In the genomic region with DNA sequence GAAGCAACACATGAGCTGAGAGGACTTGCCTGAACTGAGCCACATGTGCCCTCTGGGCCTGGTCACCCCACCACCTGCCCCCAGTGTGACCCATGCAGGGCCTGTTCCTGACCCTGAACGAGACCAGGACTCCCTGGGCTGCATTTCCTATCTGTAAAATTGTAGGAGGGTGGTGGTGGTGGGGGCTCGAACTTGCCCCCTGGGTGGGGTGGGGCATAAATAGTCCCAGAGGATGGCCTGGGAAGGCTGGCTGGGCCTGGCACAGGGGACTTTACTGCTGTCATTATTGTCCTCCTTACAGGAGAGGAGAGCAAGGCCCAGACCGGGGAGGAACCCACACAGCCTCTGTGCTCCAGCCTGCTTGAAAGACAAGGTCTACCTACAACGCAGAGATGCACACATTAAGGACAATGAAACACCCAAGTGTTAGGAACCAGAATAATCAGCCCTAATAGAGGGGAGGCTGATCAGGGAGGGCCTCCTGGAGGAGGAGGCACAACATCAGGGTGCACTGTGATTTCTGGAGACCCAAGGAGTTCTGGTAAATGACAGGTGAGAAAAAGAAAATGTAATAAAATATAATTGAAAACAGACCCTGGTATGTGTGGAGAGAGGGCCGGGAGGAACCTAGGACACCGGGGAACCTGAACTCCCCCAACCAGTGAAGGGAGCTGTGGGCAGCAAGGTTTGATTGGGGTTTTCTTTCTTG, we compare ENCODE assay signal across 10 cellular contexts. TPM values are rescaled to one million over a fixed set of nuclear protein-coding genes. Genes with fewer than 3 reads are reported as not detected.
DNase-seq lines count a peak whose midpoint lies in the region; ATAC-seq and TF ChIP-seq lines count a peak whose summit lies in the region.
"Had no signal": no experiment of that assay in that cellular context is flagged by ENCODE, and none has a peak within 500 bp of the region (broad histone marks: within the 10 kb centered on the region; RNA-seq: fewer than 3 reads in every experiment).

No MANE protein-coding gene starts in this region.

- no peak overlapping the region for H3K9ac ChIP-seq in mammary epithelial cell (ENCODE audit: insufficient read depth, low read length)

- H3K9me3 ChIP-seq in cardiac muscle cell (ENCODE audit: low read depth): no peaks in the 10 kb centered on the region
- H3K9me3 ChIP-seq in mammary epithelial cell (replicated peaks; ENCODE audit: insufficient read depth, low read length): no peaks in the 10 kb centered on the region
- H3K9me3 ChIP-seq: testis had no signal

- peak overlapping the region; percentile 39 for H3K27ac Mint-ChIP-seq in mesothelial cell of epicardium

- intact Hi-C loops in left ventricle myocardium superior (cut with micrococcal nuclease): no loop called here
- intact Hi-C loops in mammary epithelial cell (cut with micrococcal nuclease): no loop called here

- H3K27me3 Mint-ChIP-seq in mesothelial cell of epicardium (ENCODE audit: low read depth): peaks cover 22% of the 10 kb centered on the region

- peaks cover 6% of the 10 kb centered on the region for H3K4me1 Mint-ChIP-seq in mesothelial cell of epicardium

- H3K4me1 ChIP-seq in cardiac muscle cell (ENCODE audit: low read depth) (peaks cover 4% of the 10 kb centered on the region), mammary epithelial cell (ENCODE audit: insufficient read depth, low read length) (peaks cover 2% of the 10 kb centered on the region), urinary bladder (ENCODE audit: insufficient read depth) (no peaks in the 10 kb centered on the region), foreskin keratinocyte (peaks cover 11% of the 10 kb centered on the region)

- no peaks in the 10 kb centered on the region for H3K36me3 ChIP-seq in cardiac muscle cell
- no peaks in the 10 kb centered on the region for H3K36me3 ChIP-seq in mammary epithelial cell (ENCODE audit: insufficient read depth, low read length)
- H3K36me3 ChIP-seq in urinary bladder (ENCODE audit: insufficient read depth): no peaks in the 10 kb centered on the region

- H3K36me3 Mint-ChIP-seq in mesothelial cell of epicardium: no peaks in the 10 kb centered on the region

- BruUV-seq in mammary epithelial cell (replicated peaks; lab: Mats Ljungman, UMichigan): no TSS peak

- H3K4me3 Mint-ChIP-seq in mesothelial cell of epicardium: peak overlapping the region; percentile 75

- TF ChIP-seq CTCF in cardiac muscle cell (IDR thresholded peaks at IDR 0.05; ENCODE audit: low read depth, low read length) (no peak), mammary epithelial cell (conservative IDR thresholded peaks at IDR 0.05 in 1 of 2, IDR thresholded peaks at IDR 0.05 in 1 of 2; ENCODE audit: extremely low read depth in 1 of 2, insufficient read depth in 1 of 2, low read depth in 1 of 2, low read length in 2 of 2) (no peak), mesothelial cell of epicardium (IDR thresholded peaks at IDR 0.05; ENCODE audit: unreplicated experiment) (no peak), foreskin keratinocyte (conservative IDR thresholded peaks at IDR 0.05) (no peak)

- no peaks in the 10 kb centered on the region for H3K79me2 ChIP-seq in mammary epithelial cell (ENCODE audit: insufficient read depth, low read length)

- DNase-seq in cardiac muscle cell (ENCODE audit: low read depth in 1 of 2, low spot score in 1 of 2): no peak
- DNase-seq in left ventricle myocardium superior: no peak
- no peak for DNase-seq in mammary epithelial cell
- DNase-seq in mesothelial cell of epicardium (ENCODE audit: low spot score in 2 of 2, unreplicated experiment in 2 of 2): no peak
- no peak for DNase-seq in foreskin keratinocyte
- DNase-seq: small intestine, testis had no signal

- peak overlapping the region; percentile 17 for H2AFZ ChIP-seq in mammary epithelial cell (ENCODE audit: low read depth, low read length)

- peaks cover 34% of the 10 kb centered on the region for H3K27me3 ChIP-seq in cardiac muscle cell
- peaks cover 2% of the 10 kb centered on the region for H3K27me3 ChIP-seq in mammary epithelial cell (ENCODE audit: insufficient read depth, low read length)
- peaks cover 14% of the 10 kb centered on the region for H3K27me3 ChIP-seq in foreskin keratinocyte
- H3K27me3 ChIP-seq: testis had no signal

- H3K9me3 Mint-ChIP-seq in mesothelial cell of epicardium: no peaks in the 10 kb centered on the region

- H4K20me1 ChIP-seq in mammary epithelial cell (ENCODE audit: insufficient read depth, low read length): no peaks in the 10 kb centered on the region

- CTCF ChIA-PET in mammary epithelial cell (lab: Charles Lee; ENCODE audit: low non-redundant PET): no interaction called here

- no peak overlapping the region for H3K27ac ChIP-seq in cardiac muscle cell
- no peak overlapping the region for H3K27ac ChIP-seq in mammary epithelial cell (ENCODE audit: insufficient read depth, low read depth, low read length)
- no peak overlapping the region for H3K27ac ChIP-seq in urinary bladder (ENCODE audit: low read depth)
- no peak overlapping the region for H3K27ac ChIP-seq in foreskin keratinocyte
- H3K27ac ChIP-seq: testis had no signal

- peak overlapping the region; percentile 46 for H3K4me2 ChIP-seq in mammary epithelial cell (ENCODE audit: insufficient read depth, low read depth, low read length)

- H3K4me3 ChIP-seq in cardiac muscle cell (peak overlapping the region; percentile 39), mammary epithelial cell (replicated peaks in 1 of 3; ENCODE audit: insufficient read depth in 1 of 3, low read depth in 2 of 3, low read length in 3 of 3) (no peak overlapping the region), urinary bladder (ENCODE audit: low read depth, low read length) (peak overlapping the region; percentile 34)

- in situ Hi-C loops in mammary epithelial cell (cut with MboI; ENCODE audit: low sequenced_read_pairs in 2 of 2): no loop called here

- ATAC-seq in left ventricle myocardium superior: no peak
- no peak for ATAC-seq in activated CD4-positive, CD25-positive, alpha-beta regulatory T cell treated with anti-CD3 and anti-CD28 coated beads, Interleukin-2, amount 50 U/mL, for 24 hours
- no peak for ATAC-seq in foreskin keratinocyte
- no peak for ATAC-seq in HG03571 (IDR thresholded peaks at IDR 0.05; ENCODE audit: unreplicated experiment)

- dilution Hi-C loops in mammary epithelial cell (cut with HindIII; ENCODE audit: low sequenced_read_pairs): loop anchor here (5.0 kb wide), 1 partner anchor 73 kb away; no protein-coding TSS in a partner anchor

- 62% methylated on average over 5 of the region's 6 CpGs for WGBS in mammary epithelial cell (ENCODE audit: low coverage, missing lambda C conversion rate)
- 58% methylated on average over 6 of the region's 6 CpGs for WGBS in urinary bladder

RNA-seq across cellular contexts. Expression of gene AIFM3, which starts 2.8 kb away (rescaled TPM):
- 2.0 and 4.8 TPM in 2 replicates for total RNA-seq in cardiac muscle cell
- polyA plus RNA-seq in cardiac muscle cell: 0.67 and 0.87 TPM in 2 replicates
- 0.52 TPM for total RNA-seq in left ventricle myocardium superior
- 1 to 10 TPM in 1 of 2 donors, under 1 TPM in 1; 0.24 to 5.0 TPM for total RNA-seq in mammary epithelial cell
- polyA plus RNA-seq in mammary epithelial cell: 0.24 TPM
- not detected for polyA minus RNA-seq in mammary epithelial cell
- 2.4 to 3.2 TPM (median 2.5 TPM) in 3 replicates for total RNA-seq in mesothelial cell of epicardium
- total RNA-seq in urinary bladder: 0.53 TPM
- polyA plus RNA-seq in urinary bladder: 2.8 TPM
- total RNA-seq in foreskin keratinocyte: 0.78 and 1.5 TPM in 2 replicates
- 0.74 and 1.7 TPM in 2 replicates for polyA plus RNA-seq in foreskin keratinocyte

RNA-seq across cellular contexts. Expression of gene LZTR1, which starts 17.9 kb away (rescaled TPM):
- total RNA-seq in cardiac muscle cell (50.8 and 62.6 TPM in 2 replicates), left ventricle myocardium superior (24.4 TPM), mammary epithelial cell (10 to 100 TPM; 52.8 to 59.4 TPM), mesothelial cell of epicardium (92.3 to 101 TPM (median 97.3 TPM) in 3 replicates), urinary bladder (42.8 TPM), foreskin keratinocyte (37.8 and 39.9 TPM in 2 replicates)
- polyA plus RNA-seq in cardiac muscle cell (41.7 and 60.9 TPM in 2 replicates), mammary epithelial cell (28.2 TPM), urinary bladder (48.1 TPM), foreskin keratinocyte (25.2 and 26.2 TPM in 2 replicates)
- 44.9 TPM for polyA minus RNA-seq in mammary epithelial cell

RNA-seq across cellular contexts. Expression of gene THAP7, which starts 37.7 kb away (rescaled TPM):
- total RNA-seq in cardiac muscle cell (61.1 and 69.8 TPM in 2 replicates), left ventricle myocardium superior (18.0 TPM), mammary epithelial cell (10 to 100 TPM; 17.3 to 23.6 TPM), mesothelial cell of epicardium (19.7 to 22.8 TPM (median 22.0 TPM) in 3 replicates), urinary bladder (17.3 TPM), foreskin keratinocyte (24.2 and 25.0 TPM in 2 replicates)
- polyA plus RNA-seq in cardiac muscle cell (47.5 and 49.7 TPM in 2 replicates), mammary epithelial cell (23.4 TPM), urinary bladder (55.0 TPM), foreskin keratinocyte (34.4 and 36.5 TPM in 2 replicates)
- 10.7 TPM for polyA minus RNA-seq in mammary epithelial cell

RNA-seq across cellular contexts. Expression of gene CRKL, which starts 47.0 kb away (rescaled TPM):
- total RNA-seq in cardiac muscle cell: 74.3 and 80.9 TPM in 2 replicates
- polyA plus RNA-seq in cardiac muscle cell: 42.4 and 60.1 TPM in 2 replicates
- total RNA-seq in left ventricle myocardium superior: 54.7 TPM
- 10 to 100 TPM; 75.0 to 80.3 TPM for total RNA-seq in mammary epithelial cell
- polyA plus RNA-seq in mammary epithelial cell: 32.0 TPM
- 72.0 TPM for polyA minus RNA-seq in mammary epithelial cell
- total RNA-seq in mesothelial cell of epicardium: 72.3 to 78.5 TPM (median 75.1 TPM) in 3 replicates
- 41.8 TPM for total RNA-seq in urinary bladder
- 34.8 TPM for polyA plus RNA-seq in urinary bladder
- 63.4 and 64.7 TPM in 2 replicates for total RNA-seq in foreskin keratinocyte
- polyA plus RNA-seq in foreskin keratinocyte: 18.0 and 22.1 TPM in 2 replicates

RNA-seq across cellular contexts. Expression of gene P2RX6, which starts 50.7 kb away (rescaled TPM):
- total RNA-seq in cardiac muscle cell: 8.6 and 11.8 TPM in 2 replicates
- 7.9 and 8.9 TPM in 2 replicates for polyA plus RNA-seq in cardiac muscle cell
- total RNA-seq in left ventricle myocardium superior: 1.8 TPM
- 1 to 10 TPM; 2.9 to 4.3 TPM for total RNA-seq in mammary epithelial cell
- 1.6 TPM for polyA plus RNA-seq in mammary epithelial cell
- not detected for polyA minus RNA-seq in mammary epithelial cell
- total RNA-seq in mesothelial cell of epicardium: 0.72 to 1.1 TPM (median 0.88 TPM) in 3 replicates
- 0.74 TPM for total RNA-seq in urinary bladder
- polyA plus RNA-seq in urinary bladder: 0.96 TPM
- 0.21 and 0.24 TPM in 2 replicates for total RNA-seq in foreskin keratinocyte
- 0.21 and 0.38 TPM in 2 replicates for polyA plus RNA-seq in foreskin keratinocyte

Comparison
In these comparisons a context has a peak if more than half of its experiments do, and no peak if none do; other contexts are left out.
1. H3K4me3 ChIP-seq: peak in cardiac muscle cell (single experiment) and urinary bladder (single experiment); none in mammary epithelial cell (0 of 3).